In the genomic region with DNA sequence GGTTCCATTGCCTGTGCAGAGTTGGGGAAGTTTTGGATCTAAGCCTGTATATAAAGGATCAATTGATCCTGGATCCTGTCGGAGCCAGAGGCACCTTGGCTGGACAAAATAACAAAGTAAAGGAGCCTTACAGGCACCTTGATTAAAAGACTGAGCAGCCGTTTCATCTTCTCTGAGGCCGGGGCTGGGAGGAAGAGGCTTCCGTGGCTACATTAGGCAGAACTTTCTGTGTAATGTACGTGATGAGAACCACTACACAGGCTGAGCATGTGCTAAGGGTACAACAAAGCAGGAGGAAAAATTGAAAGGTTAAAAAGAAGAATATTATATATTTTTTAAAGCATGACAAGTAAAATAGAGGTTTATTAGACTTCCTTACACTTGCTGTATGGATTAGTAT, we compare ENCODE assay signal across 17 cellular contexts. TPM values are rescaled to one million over a fixed set of nuclear protein-coding genes. Genes with fewer than 3 reads are reported as not detected.
A peak's percentile ranks its signal among the peaks of the same experiment; 100 is the strongest.
DNase-seq lines count a peak whose midpoint lies in the region; ATAC-seq and TF ChIP-seq lines count a peak whose summit lies in the region.
"Had no signal": no experiment of that assay in that cellular context is flagged by ENCODE, and none has a peak within 500 bp of the region (broad histone marks: within the 10 kb centered on the region; RNA-seq: fewer than 3 reads in every experiment).

No MANE protein-coding gene starts in this region.

- POLR2A ChIA-PET in activated naive CD8-positive, alpha-beta T cell treated with anti-CD3 and anti-CD28 coated beads, Interleukin-2, amount 10 ng/mL, durations not matched to agents 7 days and 5 days (lab: Charles Lee) = interaction anchor here (0.7 kb wide), 1 partner anchor 108 kb away, joined by 6 read pairs; no protein-coding TSS in a partner anchor

- H3K4me2 ChIP-seq in DND-41 (ENCODE audit: insufficient read depth, low read length) = no peak overlapping the region
- H3K4me2 ChIP-seq: BLaER1 treated with 17β-estradiol and CSF1 and Interleukin-3, amounts not matched to agents 10 nM and 100 nM had no signal

- H3K4me1 ChIP-seq in DND-41 (ENCODE audit: insufficient read depth, low read length) = no peaks in the 10 kb centered on the region
- H3K4me1 ChIP-seq: BLaER1 treated with 17β-estradiol and CSF1 and Interleukin-3, amounts not matched to agents 10 nM and 100 nM; HAP-1 had no signal

- H3K4me3 Mint-ChIP-seq in activated CD4-positive, alpha-beta T cell treated with anti-CD3 and anti-CD28 coated beads, Interleukin-2, amount 10 ng/mL, durations not matched to agents 24 days and 14 days = no peak overlapping the region
- H3K4me3 Mint-ChIP-seq in activated naive CD8-positive, alpha-beta T cell treated with anti-CD3 and anti-CD28 coated beads, Interleukin-2, amount 10 ng/mL, durations not matched to agents 7 days and 5 days = peak overlapping the region; percentile 58
- H3K4me3 Mint-ChIP-seq: CD4-positive, CD25-positive, alpha-beta regulatory T cell; HFFc6; IgD-negative memory B cell had no signal

- peak; percentile 58; the same call in 1 of the 3 replicates for ATAC-seq in DND-41 (ENCODE audit: insufficient read depth, low read depth)
- ATAC-seq in activated naive CD8-positive, alpha-beta T cell treated with anti-CD3 and anti-CD28 coated beads, Interleukin-2, amount 10 ng/mL, durations not matched to agents 7 days and 5 days (ENCODE audit: low read depth) = peak; percentile 91

- H3K27me3 ChIP-seq in DND-41 (ENCODE audit: insufficient read depth, low read length, poor library complexity) = no peaks in the 10 kb centered on the region
- H3K27me3 ChIP-seq: BLaER1 treated with 17β-estradiol and CSF1 and Interleukin-3, amounts not matched to agents 10 nM and 100 nM had no signal

- peak; percentile 67 for DNase-seq in activated CD4-positive, alpha-beta T cell treated with anti-CD3 and anti-CD28 coated beads, Interleukin-2, amount 10 ng/mL, durations not matched to agents 24 days and 14 days
- no peak for DNase-seq in activated CD4-positive, alpha-beta T cell treated with anti-CD3 and anti-CD28 coated beads for 4 hours
- DNase-seq in DND-41 = no peak
- peak; percentile 28 for DNase-seq in Jurkat, Clone E6-1 (ENCODE audit: low read depth, low spot score)
- DNase-seq in activated naive CD8-positive, alpha-beta T cell treated with anti-CD3 and anti-CD28 coated beads, Interleukin-2, amount 10 ng/mL, durations not matched to agents 7 days and 5 days = no peak
- no peak for DNase-seq in DMS 273 (lab: John Stamatoyannopoulos, UW; ENCODE audit: unreplicated experiment)
- no peak for DNase-seq in GM19240 (ENCODE audit: insufficient read length, low spot score)
- DNase-seq: ACHN; Calu3; CD4-positive, CD25-positive, alpha-beta regulatory T cell; DMS79; EL; GOT3; HFFc6 had no signal

- H3K79me2 ChIP-seq in DND-41 (ENCODE audit: insufficient read depth, low read length) = no peaks in the 10 kb centered on the region

- H3K36me3 Mint-ChIP-seq in activated CD4-positive, alpha-beta T cell treated with anti-CD3 and anti-CD28 coated beads, Interleukin-2, amount 10 ng/mL, durations not matched to agents 24 days and 14 days (ENCODE audit: low read depth) = peaks cover 2% of the 10 kb centered on the region
- H3K36me3 Mint-ChIP-seq in activated naive CD8-positive, alpha-beta T cell treated with anti-CD3 and anti-CD28 coated beads, Interleukin-2, amount 10 ng/mL, durations not matched to agents 7 days and 5 days = peaks cover 6% of the 10 kb centered on the region
- H3K36me3 Mint-ChIP-seq: CD4-positive, CD25-positive, alpha-beta regulatory T cell had no signal

- no peaks in the 10 kb centered on the region for H3K36me3 ChIP-seq in DND-41 (ENCODE audit: insufficient read depth, low read length)
- H3K36me3 ChIP-seq: BLaER1 treated with 17β-estradiol and CSF1 and Interleukin-3, amounts not matched to agents 10 nM and 100 nM; HAP-1 had no signal

- no peak overlapping the region for H2AFZ ChIP-seq in DND-41 (ENCODE audit: low read depth, low read length)

- peak overlapping the region; percentile 10 for H3K27ac Mint-ChIP-seq in activated CD4-positive, alpha-beta T cell treated with anti-CD3 and anti-CD28 coated beads, Interleukin-2, amount 10 ng/mL, durations not matched to agents 24 days and 14 days
- peak overlapping the region; percentile 74 for H3K27ac Mint-ChIP-seq in activated naive CD8-positive, alpha-beta T cell treated with anti-CD3 and anti-CD28 coated beads, Interleukin-2, amount 10 ng/mL, durations not matched to agents 7 days and 5 days
- H3K27ac Mint-ChIP-seq: CD4-positive, CD25-positive, alpha-beta regulatory T cell; HFFc6; IgD-negative memory B cell had no signal

- H3K4me3 ChIP-seq in DND-41 (ENCODE audit: low read depth in 1 of 2, low read length in 2 of 2) = no peak overlapping the region
- no peak overlapping the region for H3K4me3 ChIP-seq in Jurkat, Clone E6-1 (ENCODE audit: low read length)
- H3K4me3 ChIP-seq: BLaER1 treated with 17β-estradiol and CSF1 and Interleukin-3, amounts not matched to agents 10 nM and 100 nM; HAP-1 had no signal

- H3K9me3 Mint-ChIP-seq in activated CD4-positive, alpha-beta T cell treated with anti-CD3 and anti-CD28 coated beads, Interleukin-2, amount 10 ng/mL, durations not matched to agents 24 days and 14 days = peaks cover 4% of the 10 kb centered on the region
- peaks cover 2% of the 10 kb centered on the region for H3K9me3 Mint-ChIP-seq in activated naive CD8-positive, alpha-beta T cell treated with anti-CD3 and anti-CD28 coated beads, Interleukin-2, amount 10 ng/mL, durations not matched to agents 7 days and 5 days
- H3K9me3 Mint-ChIP-seq: HFFc6, IgD-negative memory B cell had no signal

- H3K27ac ChIP-seq in DND-41 (ENCODE audit: low read length) = no peak overlapping the region
- H3K27ac ChIP-seq: BLaER1 treated with 17β-estradiol and CSF1 and Interleukin-3, amounts not matched to agents 10 nM and 100 nM had no signal

- intact Hi-C loops in activated CD4-positive, alpha-beta T cell treated with anti-CD3 and anti-CD28 coated beads, Interleukin-2, amount 10 ng/mL, durations not matched to agents 24 days and 14 days (cut with micrococcal nuclease) = no loop called here

- peaks cover 11% of the 10 kb centered on the region for H3K4me1 Mint-ChIP-seq in activated CD4-positive, alpha-beta T cell treated with anti-CD3 and anti-CD28 coated beads, Interleukin-2, amount 10 ng/mL, durations not matched to agents 24 days and 14 days
- peaks cover 13% of the 10 kb centered on the region for H3K4me1 Mint-ChIP-seq in activated naive CD8-positive, alpha-beta T cell treated with anti-CD3 and anti-CD28 coated beads, Interleukin-2, amount 10 ng/mL, durations not matched to agents 7 days and 5 days
- H3K4me1 Mint-ChIP-seq: IgD-negative memory B cell had no signal

- H4K20me1 ChIP-seq in DND-41 (ENCODE audit: insufficient read depth, low read length) = no peaks in the 10 kb centered on the region
- H4K20me1 ChIP-seq: BLaER1 treated with 17β-estradiol and CSF1 and Interleukin-3, amounts not matched to agents 10 nM and 100 nM had no signal

- H3K9ac ChIP-seq in DND-41 (ENCODE audit: low read depth, low read length) = no peak overlapping the region
- H3K9ac ChIP-seq: BLaER1 treated with 17β-estradiol and CSF1 and Interleukin-3, amounts not matched to agents 10 nM and 100 nM had no signal

- no peaks in the 10 kb centered on the region for H3K27me3 Mint-ChIP-seq in activated CD4-positive, alpha-beta T cell treated with anti-CD3 and anti-CD28 coated beads, Interleukin-2, amount 10 ng/mL, durations not matched to agents 24 days and 14 days
- H3K27me3 Mint-ChIP-seq in activated naive CD8-positive, alpha-beta T cell treated with anti-CD3 and anti-CD28 coated beads, Interleukin-2, amount 10 ng/mL, durations not matched to agents 7 days and 5 days = peaks cover 17% of the 10 kb centered on the region

- H3K9me3 ChIP-seq in DND-41 (ENCODE audit: insufficient read depth, low read length, severe bottlenecking) = no peaks in the 10 kb centered on the region
- H3K9me3 ChIP-seq: BLaER1 treated with 17β-estradiol and CSF1 and Interleukin-3, amounts not matched to agents 10 nM and 100 nM; HAP-1 had no signal

- TF ChIP-seq CTCF in DND-41 (IDR thresholded peaks at IDR 0.05; ENCODE audit: borderline replicate concordance, extremely low read depth, low read length, poor library complexity, severe bottlenecking) = no peak

RNA-seq across cellular contexts. Expression of a gene that starts 37.0 kb away (rescaled TPM):
- 0.63 and 0.92 TPM in 2 replicates for total RNA-seq in activated CD4-positive, alpha-beta T cell treated with anti-CD3 and anti-CD28 coated beads, Interleukin-2, amount 10 ng/mL, durations not matched to agents 24 days and 14 days
- polyA plus RNA-seq in Jurkat, Clone E6-1 (2012; ENCODE audit: insufficient read depth, insufficient read length) = not detected
- not detected for total RNA-seq in activated naive CD8-positive, alpha-beta T cell treated with anti-CD3 and anti-CD28 coated beads, Interleukin-2, amount 10 ng/mL, durations not matched to agents 7 days and 5 days
- total RNA-seq: CD4-positive, CD25-positive, alpha-beta regulatory T cell had no signal
- polyA plus RNA-seq: CD4-positive, CD25-positive, alpha-beta regulatory T cell; IgD-negative memory B cell had no signal

Comparison
In these comparisons a context has a peak if more than half of its experiments do, and no peak if none do; other contexts are left out.
1. DNase-seq: peak in activated CD4-positive, alpha-beta T cell treated with anti-CD3 and anti-CD28 coated beads, Interleukin-2, amount 10 ng/mL, durations not matched to agents 24 days and 14 days (single experiment) and Jurkat, Clone E6-1 (single experiment); none in activated CD4-positive, alpha-beta T cell treated with anti-CD3 and anti-CD28 coated beads for 4 hours (0 of 2), DND-41 (single experiment), activated naive CD8-positive, alpha-beta T cell treated with anti-CD3 and anti-CD28 coated beads, Interleukin-2, amount 10 ng/mL, durations not matched to agents 7 days and 5 days (single experiment), DMS 273 (single experiment) and GM19240 (single experiment).